Comparison of ENCODE assay signal across 17 cellular contexts in genomic region chr5:172523146-172523745, GRCh38.
DNase-seq lines count a peak whose midpoint lies in the region; ATAC-seq and TF ChIP-seq lines count a peak whose summit lies in the region.
"Had no signal": no experiment of that assay in that cellular context is flagged by ENCODE, and none has a peak within 500 bp of the region (broad histone marks: within the 10 kb centered on the region; RNA-seq: fewer than 3 reads in every experiment).

No MANE protein-coding gene starts in this region.

- TF ChIP-seq CTCF in body of pancreas (IDR thresholded peaks at IDR 0.05): no peak
- TF ChIP-seq CTCF in spleen (IDR thresholded peaks at IDR 0.05 in 8 of 11, conservative IDR thresholded peaks at IDR 0.05 in 3 of 11): no peak
- TF ChIP-seq CTCF in GM20000 (IDR thresholded peaks at IDR 0.05; ENCODE audit: extremely low read depth, missing control alignments): no peak

- peaks cover 0 to 9% (median 0%) of the 10 kb centered on the region in 3 donors for H3K9me3 ChIP-seq in body of pancreas
- H3K9me3 ChIP-seq in spleen: peaks cover 2 to 43% (median 32%) of the 10 kb centered on the region in 8 donors

- peak; percentile 64 for ATAC-seq in body of pancreas
- no peak for ATAC-seq in left lobe of liver
- ATAC-seq: CD8-positive, alpha-beta T cell had no signal

- H3K36me3 ChIP-seq in body of pancreas (replicated peaks in 1 of 2; ENCODE audit: insufficient read depth in 1 of 2, low read depth in 2 of 2) (no peaks in the 10 kb centered on the region), spleen (no peaks in the 10 kb centered on the region)
- H3K36me3 ChIP-seq: BLaER1 had no signal

- DNase-seq in activated CD8-positive, alpha-beta memory T cell treated with anti-CD3 and anti-CD28 coated beads for 24 hours: peak; percentile 17
- no peak for DNase-seq in activated CD8-positive, alpha-beta memory T cell treated with anti-CD3 and anti-CD28 coated beads, Interleukin-2, amount 50 U/mL, for 4 hours
- DNase-seq in body of pancreas (peak in 2 of 4 donors; percentile 24 to 26), left lobe of liver (ENCODE audit: low spot score) (peak; percentile 22), spleen (peak; percentile 29), GM20000 (ENCODE audit: low spot score) (no peak), NK-92 (lab: John Stamatoyannopoulos, UW; ENCODE audit: unreplicated experiment) (no peak), Ammon's horn (ENCODE audit: low spot score) (no peak)
- DNase-seq: 8988T, DMS79 treated with DMSO at 0.1 percent for 48 hours, GOT3, NCI-H1417, NCI-H1930, NCI-H446 treated with DMSO at 0.1 percent for 48 hours, RPMI8226 had no signal

- H3K4me1 ChIP-seq in body of pancreas (no peaks in the 10 kb centered on the region), spleen (peaks cover 0 to 7% (median 0%) of the 10 kb centered on the region in 6 donors)

- no peak overlapping the region for H3K27ac ChIP-seq in body of pancreas
- H3K27ac ChIP-seq in spleen: no peak overlapping the region
- H3K27ac ChIP-seq: BLaER1 had no signal

- H3K4me3 ChIP-seq in body of pancreas: no peak overlapping the region
- no peak overlapping the region for H3K4me3 ChIP-seq in spleen
- H3K4me3 ChIP-seq: BLaER1 had no signal

- TF ChIP-seq POLR2A in body of pancreas (IDR thresholded peaks at IDR 0.05) (no peak), spleen (IDR thresholded peaks at IDR 0.05) (no peak)

- 81 to 87% methylated on average over 6 of the region's 6 CpGs for WGBS in body of pancreas, 2 donors
- 84 to 94% (median 91%) methylated on average over 6 of the region's 6 CpGs for WGBS in spleen, 5 donors

- no peaks in the 10 kb centered on the region for H3K27me3 ChIP-seq in body of pancreas
- peaks cover 0 to 28% (median 0%) of the 10 kb centered on the region in 7 donors for H3K27me3 ChIP-seq in spleen (replicated peaks in 1 of 7)
- H3K27me3 ChIP-seq: BLaER1 had no signal

- intact Hi-C loops in body of pancreas (cut with DNase I): no loop called here
- intact Hi-C loops in spleen (cut with DNase I; ENCODE audit: low total_unique reads): no loop called here

Comparison
In these comparisons a context has a peak if more than half of its experiments do, and no peak if none do; other contexts are left out.
1. DNase-seq: peak in activated CD8-positive, alpha-beta memory T cell treated with anti-CD3 and anti-CD28 coated beads for 24 hours (single experiment), left lobe of liver (single experiment) and spleen (single experiment); none in activated CD8-positive, alpha-beta memory T cell treated with anti-CD3 and anti-CD28 coated beads, Interleukin-2, amount 50 U/mL, for 4 hours (single experiment), GM20000 (single experiment), NK-92 (single experiment) and Ammon's horn (single experiment).